In genomic region chr16:82995286-82995926, GRCh38 we compare ENCODE assay signal across 18 cellular contexts.
A peak's percentile ranks its signal among the peaks of the same experiment; 100 is the strongest.
DNase-seq lines count a peak whose midpoint lies in the region; ATAC-seq and TF ChIP-seq lines count a peak whose summit lies in the region.
"Had no signal": no experiment of that assay in that cellular context is flagged by ENCODE, and none has a peak within 500 bp of the region (broad histone marks: within the 10 kb centered on the region; RNA-seq: fewer than 3 reads in every experiment).

No MANE protein-coding gene starts in this region.

- 71 to 79% (median 78%) methylated on average over 9 of the region's 9 CpGs for WGBS in spleen, 5 donors

- intact Hi-C loops in spleen (cut with DNase I; ENCODE audit: low total_unique reads) = no loop called here

- H3K27me3 ChIP-seq in SJSA1 (replicated peaks) (no peaks in the 10 kb centered on the region), spleen (replicated peaks in 1 of 7) (no peaks in the 10 kb centered on the region)
- H3K27me3 ChIP-seq: pancreas had no signal

- peaks cover 38% of the 10 kb centered on the region for H3K4me1 Mint-ChIP-seq in glutamatergic neuron (ENCODE audit: low read depth, unreplicated experiment)
- H3K4me1 Mint-ChIP-seq: activated B cell treated with CpG ODN at 0.5 μM for 24 hours, T-cell had no signal

- DNase-seq in HFF-Myc (ENCODE audit: extremely low read depth, low read depth) = peak; percentile 11
- no peak for DNase-seq in SJSA1 (ENCODE audit: low read depth in 1 of 2, low spot score in 2 of 2)
- no peak for DNase-seq in glutamatergic neuron
- no peak for DNase-seq in spleen
- DNase-seq in effector CD8-positive, alpha-beta T cell (lab: John Stamatoyannopoulos, UW) = no peak
- no peak for DNase-seq in T-helper 9 cell
- DNase-seq: activated B cell treated with CpG ODN at 0.5 μM for 24 hours; activated effector memory CD4-positive, alpha-beta T cell treated with Interleukin-2 at 50 U/mL for 16 hours; C1 segment of cervical spinal cord; cerebellar nuclear complex; DMS79 treated with DMSO at 0.1 percent for 48 hours; kidney; NCI-H526; pancreas; PC-3; stimulated activated CD4-positive, alpha-beta T cell treated with anti-CD3 and anti-CD28 coated beads, Interleukin-15, amount 100 ng/mL, for 24 hours; T-cell had no signal

- peaks cover 5% of the 10 kb centered on the region for H3K27me3 Mint-ChIP-seq in glutamatergic neuron (ENCODE audit: unreplicated experiment)
- H3K27me3 Mint-ChIP-seq: activated B cell treated with CpG ODN at 0.5 μM for 24 hours, T-cell had no signal

- H3K36me3 Mint-ChIP-seq in glutamatergic neuron (ENCODE audit: unreplicated experiment) = no peaks in the 10 kb centered on the region
- H3K36me3 Mint-ChIP-seq: T-cell had no signal

- H3K36me3 ChIP-seq in SJSA1 = no peaks in the 10 kb centered on the region
- no peaks in the 10 kb centered on the region for H3K36me3 ChIP-seq in spleen
- H3K36me3 ChIP-seq: pancreas had no signal

- TF ChIP-seq CTCF in HFF-Myc (IDR thresholded peaks at IDR 0.05; ENCODE audit: low read depth, low read length, missing control alignments) (no peak), glutamatergic neuron (IDR thresholded peaks at IDR 0.05; ENCODE audit: partially characterized antibody, unreplicated experiment) (no peak), spleen (IDR thresholded peaks at IDR 0.05 in 8 of 11, conservative IDR thresholded peaks at IDR 0.05 in 3 of 11) (no peak)

- H3K9me3 Mint-ChIP-seq in glutamatergic neuron (ENCODE audit: unreplicated experiment) = peaks cover 6% of the 10 kb centered on the region
- H3K9me3 Mint-ChIP-seq: activated B cell treated with CpG ODN at 0.5 μM for 24 hours, T-cell had no signal

- no peak for ATAC-seq in HG02870 (IDR thresholded peaks at IDR 0.05; ENCODE audit: unreplicated experiment)
- ATAC-seq: PC-3 had no signal

- H3K4me3 ChIP-seq in HFF-Myc (replicated peaks; ENCODE audit: low read depth, low read length) (peak overlapping the region; percentile 8), SJSA1 (peak overlapping the region; percentile 27), spleen (no peak overlapping the region)
- H3K4me3 ChIP-seq: pancreas had no signal

- H3K4me1 ChIP-seq in SJSA1 (replicated peaks) (peaks cover 18% of the 10 kb centered on the region), spleen (no peaks in the 10 kb centered on the region)
- H3K4me1 ChIP-seq: pancreas had no signal

- H3K9me3 ChIP-seq in SJSA1 (replicated peaks) (no peaks in the 10 kb centered on the region), spleen (no peaks in the 10 kb centered on the region)
- H3K9me3 ChIP-seq: pancreas had no signal

- no peak overlapping the region for H3K4me3 Mint-ChIP-seq in glutamatergic neuron (ENCODE audit: unreplicated experiment)
- H3K4me3 Mint-ChIP-seq: activated B cell treated with CpG ODN at 0.5 μM for 24 hours, T-cell had no signal

- no peak for TF ChIP-seq POLR2A in spleen (IDR thresholded peaks at IDR 0.05)

- peak overlapping the region; percentile 98 for H3K27ac Mint-ChIP-seq in glutamatergic neuron (ENCODE audit: unreplicated experiment)
- H3K27ac Mint-ChIP-seq: activated B cell treated with CpG ODN at 0.5 μM for 24 hours, T-cell had no signal

- H3K27ac ChIP-seq in SJSA1 = peak overlapping the region; percentile 88
- peak overlapping the region in 7 of 8 donors; percentile 8 to 68 (median 60) for H3K27ac ChIP-seq in spleen

Comparison
In these comparisons a context has a peak if more than half of its experiments do, and no peak if none do; other contexts are left out.
1. H3K4me3 ChIP-seq: peak in HFF-Myc (single experiment) and SJSA1 (single experiment); none in spleen (0 of 8).